1 cellular context compared by ENCODE assay signal in the genomic region with DNA sequence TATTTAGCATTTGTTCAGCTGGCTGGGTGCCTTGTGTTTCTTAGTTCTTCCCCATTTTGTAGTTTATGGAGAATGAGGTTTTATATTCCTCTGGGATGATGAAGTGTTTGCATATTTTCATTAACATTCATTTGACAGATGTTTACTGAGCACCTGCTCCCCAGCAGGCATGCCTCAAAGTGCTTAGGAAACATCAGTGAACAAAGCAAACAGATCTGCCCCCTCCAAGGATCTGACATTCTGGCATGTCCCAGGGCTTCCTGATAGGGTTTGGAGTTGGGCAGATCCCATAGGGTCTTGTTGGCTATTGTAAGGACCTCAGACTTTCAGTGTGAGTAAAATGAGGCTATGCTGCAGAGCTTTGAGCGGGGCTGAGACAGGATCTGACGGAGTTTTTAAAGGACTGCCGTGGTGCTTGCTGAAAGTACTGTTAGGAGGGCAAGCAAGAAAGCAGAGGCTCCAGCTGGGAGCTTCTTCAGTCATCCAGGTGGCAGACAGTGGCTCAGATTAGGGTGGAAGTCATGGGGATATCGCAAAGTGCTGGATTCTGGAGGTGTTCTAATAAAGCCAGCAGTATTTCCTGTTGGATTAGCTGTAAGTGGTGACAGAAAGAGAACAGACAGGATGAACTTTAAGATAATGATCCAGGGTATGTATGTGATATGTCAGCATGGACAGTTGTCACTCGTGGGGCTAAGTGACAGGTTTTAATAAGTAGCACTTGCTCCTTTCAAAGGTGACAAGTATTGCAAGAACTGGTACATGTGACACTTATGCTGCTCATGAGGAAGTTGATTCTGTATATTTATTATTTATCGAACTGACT.
TF ChIP-seq lines count a peak whose summit lies in the region.

No MANE protein-coding gene starts in this region.

TF ChIP-seq in IMR-90, 13 proteins besides CTCF, POLR2A, EP300 and RAD21:
- no peak for TF ChIP-seq NFE2L2 (IDR thresholded peaks at IDR 0.05; ENCODE audit: low read depth, low read length)
- TF ChIP-seq SMC3 (IDR thresholded peaks at IDR 0.05; ENCODE audit: low read depth, low read length) = no peak
- TF ChIP-seq, protein P1, sequence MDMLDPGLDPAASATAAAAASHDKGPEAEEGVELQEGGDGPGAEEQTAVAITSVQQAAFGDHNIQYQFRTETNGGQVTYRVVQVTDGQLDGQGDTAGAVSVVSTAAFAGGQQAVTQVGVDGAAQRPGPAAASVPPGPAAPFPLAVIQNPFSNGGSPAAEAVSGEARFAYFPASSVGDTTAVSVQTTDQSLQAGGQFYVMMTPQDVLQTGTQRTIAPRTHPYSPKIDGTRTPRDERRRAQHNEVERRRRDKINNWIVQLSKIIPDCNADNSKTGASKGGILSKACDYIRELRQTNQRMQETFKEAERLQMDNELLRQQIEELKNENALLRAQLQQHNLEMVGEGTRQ (IDR thresholded peaks at IDR 0.05; ENCODE audit: low read depth, low read length) = no peak
- no peak for TF ChIP-seq ELK1 (IDR thresholded peaks at IDR 0.05; ENCODE audit: borderline replicate concordance, low read depth, low read length)
- no peak for TF ChIP-seq FOS (IDR thresholded peaks at IDR 0.05; ENCODE audit: low read depth, low read length)
- no peak for TF ChIP-seq RCOR1 (IDR thresholded peaks at IDR 0.05; ENCODE audit: insufficient replicate concordance, low read length)
- no peak for TF ChIP-seq CHD1 (IDR thresholded peaks at IDR 0.05; ENCODE audit: low read depth, low read length)
- TF ChIP-seq BHLHE40 (IDR thresholded peaks at IDR 0.05; ENCODE audit: low read depth, low read length) = no peak
- TF ChIP-seq RFX5 (IDR thresholded peaks at IDR 0.05; ENCODE audit: low read depth, low read length) = no peak
- TF ChIP-seq CEBPB (IDR thresholded peaks at IDR 0.05; ENCODE audit: low read depth, low read length) = no peak
